ENCODE assay signal across 16 cellular contexts in genomic region chr17:2792541-2793169, GRCh38. TPM values are rescaled to one million over a fixed set of nuclear protein-coding genes. Genes with fewer than 3 reads are reported as not detected.
DNase-seq lines count a peak whose midpoint lies in the region; ATAC-seq lines count a peak whose summit lies in the region.
"Had no signal": no experiment of that assay in that cellular context is flagged by ENCODE, and none has a peak within 500 bp of the region (broad histone marks: within the 10 kb centered on the region; RNA-seq: fewer than 3 reads in every experiment).

No MANE protein-coding gene starts in this region.

- H3K9ac ChIP-seq in GM23248 = no peak overlapping the region

- H3K4me1 ChIP-seq in GM23248 (ENCODE audit: insufficient read depth) = no peaks in the 10 kb centered on the region
- H3K4me1 ChIP-seq: foreskin keratinocyte, psoas muscle had no signal

- H3K27ac ChIP-seq in GM23248 = no peak overlapping the region
- H3K27ac ChIP-seq: 22Rv1, foreskin keratinocyte, PC-9, psoas muscle had no signal

- H3K9me3 ChIP-seq in GM23248 (ENCODE audit: low read depth) = no peaks in the 10 kb centered on the region
- H3K9me3 ChIP-seq: psoas muscle had no signal

- H3K9me3 Mint-ChIP-seq in naive B cell = no peaks in the 10 kb centered on the region
- no peaks in the 10 kb centered on the region for H3K9me3 Mint-ChIP-seq in stimulated activated memory B cell treated with anti-CD40 and anti-IgM and Interleukin-4, amounts not matched to agents 10 μg/mL and 1 μg/mL and 100 μg/mL, for 72 hours

- in situ Hi-C loops in GM23248 (cut with MboI) = no loop called here

- no peak overlapping the region for H2AFZ ChIP-seq in GM23248
- H2AFZ ChIP-seq: PC-9 had no signal

- H3K27ac Mint-ChIP-seq in naive B cell = peak overlapping the region in 4 of 6 donors; percentile 62 to 96 (median 74)
- H3K27ac Mint-ChIP-seq in stimulated activated memory B cell treated with anti-CD40 and anti-IgM and Interleukin-4, amounts not matched to agents 10 μg/mL and 1 μg/mL and 100 μg/mL, for 72 hours = peak overlapping the region; percentile 22

- H3K79me2 ChIP-seq in GM23248 (ENCODE audit: insufficient read depth) = no peaks in the 10 kb centered on the region

- H4K20me1 ChIP-seq in GM23248 (ENCODE audit: insufficient read depth) = no peaks in the 10 kb centered on the region

- H3K4me3 ChIP-seq in GM23248 = no peak overlapping the region
- H3K4me3 ChIP-seq: PC-9, psoas muscle had no signal

- 0 out of 2 replicates have a peak, but pooled peaks cover 6% of the 10 kb centered on the region for H3K27me3 ChIP-seq in GM23248 (replicated peaks; ENCODE audit: insufficient read depth)

- H3K27me3 Mint-ChIP-seq in naive B cell = no peaks in the 10 kb centered on the region
- no peaks in the 10 kb centered on the region for H3K27me3 Mint-ChIP-seq in stimulated activated memory B cell treated with anti-CD40 and anti-IgM and Interleukin-4, amounts not matched to agents 10 μg/mL and 1 μg/mL and 100 μg/mL, for 72 hours

- H3F3A ChIP-seq in GM23248 (ENCODE audit: insufficient read depth) = no peaks in the 10 kb centered on the region

- DNase-seq in NK-92 treated with Interleukin-12 subunit alpha and Interleukin-12 subunit beta, amount 100 ng/mL, for 24 hours (lab: John Stamatoyannopoulos, UW) = peak; percentile 38
- DNase-seq in NK-92 (lab: John Stamatoyannopoulos, UW; ENCODE audit: unreplicated experiment) (no peak), activated T-cell treated with anti-CD3 and anti-CD28 coated beads for 4 hours (peak; percentile 43), naive B cell (no peak), SHP77 (lab: John Stamatoyannopoulos, UW) (no peak), GM23248 (no peak)
- DNase-seq: foreskin keratinocyte, NCI-H2081 treated with DMSO at 0.1 percent for 48 hours, PC-9, psoas muscle, substantia nigra had no signal

- WGBS in GM23248 (ENCODE audit: low coverage in 1 of 2, low lambda C conversion rate in 2 of 2, missing lambda C conversion rate in 2 of 2), 2 experiments = 56 to 58% methylated on average over 16 to 19 of the region's 21 CpGs

- no peaks in the 10 kb centered on the region for H3K9me2 ChIP-seq in GM23248 (ENCODE audit: insufficient read depth)

- H3K4me1 Mint-ChIP-seq in naive B cell = peaks cover 55 to 81% (median 81%) of the 10 kb centered on the region in 3 donors
- H3K4me1 Mint-ChIP-seq in stimulated activated memory B cell treated with anti-CD40 and anti-IgM and Interleukin-4, amounts not matched to agents 10 μg/mL and 1 μg/mL and 100 μg/mL, for 72 hours = peaks cover 80% of the 10 kb centered on the region

- H3K4me3 Mint-ChIP-seq in naive B cell = peak overlapping the region; percentile 56 to 89 (median 73)
- H3K4me3 Mint-ChIP-seq in stimulated activated memory B cell treated with anti-CD40 and anti-IgM and Interleukin-4, amounts not matched to agents 10 μg/mL and 1 μg/mL and 100 μg/mL, for 72 hours = peak overlapping the region; percentile 38

- ATAC-seq in naive B cell (ENCODE audit: low read depth in 2 of 2) (no peak), HG02870 (IDR thresholded peaks at IDR 0.05; ENCODE audit: unreplicated experiment) (no peak)
- ATAC-seq in stimulated activated memory B cell treated with anti-CD40 and anti-IgM and Interleukin-4, amounts not matched to agents 10 μg/mL and 1 μg/mL and 100 μg/mL, for 72 hours = peak; percentile 24
- ATAC-seq: foreskin keratinocyte, psoas muscle had no signal

- no peak overlapping the region for H3K4me2 ChIP-seq in GM23248 (ENCODE audit: unreplicated experiment)
- H3K4me2 ChIP-seq: PC-9 had no signal

- H3K36me3 ChIP-seq in GM23248 (ENCODE audit: low read depth) = no peaks in the 10 kb centered on the region

- no peaks in the 10 kb centered on the region for H3K36me3 Mint-ChIP-seq in naive B cell
- H3K36me3 Mint-ChIP-seq in stimulated activated memory B cell treated with anti-CD40 and anti-IgM and Interleukin-4, amounts not matched to agents 10 μg/mL and 1 μg/mL and 100 μg/mL, for 72 hours = no peaks in the 10 kb centered on the region

RNA-seq across cellular contexts. Expression of gene RAP1GAP2, which starts 3.6 kb away (rescaled TPM):
- polyA plus RNA-seq in naive B cell (ENCODE audit: low read depth in 6 of 6) (1 to 10 TPM in 3 of 6 donors, under 1 TPM in 2, not detected in 1; 0.96 to 2.9 (median 1.4) TPM), GM23248 (2016; fragmentation: Nextera tagmentation; extraction: Ambion mirVana) (0.74 and 0.99 TPM in 2 replicates)
- 2.0 and 3.8 TPM in 2 replicates for total RNA-seq in GM23248 (2014; rRNA removed; shearing (Covaris generic))

RNA-seq across cellular contexts. Expression of gene CCDC92B, which starts 43.2 kb away (rescaled TPM):
- polyA plus RNA-seq in naive B cell (ENCODE audit: low read depth in 6 of 6) (not detected), GM23248 (2016; fragmentation: Nextera tagmentation; extraction: Ambion mirVana) (not detected in 2 replicates)
- total RNA-seq in GM23248 (2014; rRNA removed; shearing (Covaris generic)) = not detected in 2 replicates
- total RNA-seq: HT1080, liver had no signal
- polyA plus RNA-seq: liver had no signal

Comparison
In these comparisons a context has a peak if more than half of its experiments do, and no peak if none do; other contexts are left out.
1. DNase-seq: peak in NK-92 treated with Interleukin-12 subunit alpha and Interleukin-12 subunit beta, amount 100 ng/mL, for 24 hours (single experiment) and activated T-cell treated with anti-CD3 and anti-CD28 coated beads for 4 hours (single experiment); none in NK-92 (single experiment), naive B cell (single experiment), SHP77 (0 of 2) and GM23248 (single experiment).